Comparison of ENCODE assay signal across 16 cellular contexts in the genomic region with DNA sequence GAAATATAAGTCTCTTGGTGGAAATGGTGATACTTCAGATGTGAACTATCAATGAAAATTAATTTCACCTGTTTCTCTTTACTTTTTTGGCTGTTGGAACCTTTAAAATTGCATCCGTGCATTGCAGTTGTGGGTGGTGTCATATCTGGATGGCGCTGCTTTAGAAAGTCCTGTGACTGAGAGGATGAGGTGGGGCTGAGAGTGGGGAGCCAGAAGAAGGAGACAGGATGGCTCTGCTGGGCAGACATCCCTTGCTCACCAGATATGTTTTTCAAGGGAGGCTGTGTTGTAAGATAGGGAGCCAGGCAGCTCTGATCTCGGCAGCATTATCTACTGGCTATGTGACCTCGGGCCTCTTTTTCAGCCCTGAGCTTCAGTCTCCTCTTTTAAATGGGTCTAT. TPM values are rescaled to one million over a fixed set of nuclear protein-coding genes. Genes with fewer than 3 reads are reported as not detected.
DNase-seq lines count a peak whose midpoint lies in the region; ATAC-seq and TF ChIP-seq lines count a peak whose summit lies in the region.
"Had no signal": no experiment of that assay in that cellular context is flagged by ENCODE, and none has a peak within 500 bp of the region (broad histone marks: within the 10 kb centered on the region; RNA-seq: fewer than 3 reads in every experiment).

No MANE protein-coding gene starts in this region.

- H3K27ac ChIP-seq in prostate gland, result no peak overlapping the region
- H3K27ac ChIP-seq: 22Rv1 had no signal

- peaks cover 83% of the 10 kb centered on the region for H3K4me1 Mint-ChIP-seq in activated CD4-positive, alpha-beta T cell treated with anti-CD3 and anti-CD28 coated beads for 36 hours
- peaks cover 82% of the 10 kb centered on the region for H3K4me1 Mint-ChIP-seq in T-helper 1 cell treated with Interleukin-12 subunit alpha and Interleukin-12 subunit beta and Interleukin-4 antibody, amounts not matched to agents 30 μg/mL and 1 μg/mL, for 36 hours (ENCODE audit: low read depth)
- peaks cover 65 to 67% of the 10 kb centered on the region in 2 donors for H3K4me1 Mint-ChIP-seq in effector memory CD8-positive, alpha-beta T cell (ENCODE audit: low read depth in 2 of 2)

- CTCF ChIA-PET in activated CD4-positive, alpha-beta T cell treated with anti-CD3 and anti-CD28 coated beads for 36 hours (lab: Charles Lee), result interaction anchor here (0.6 to 1.7 kb wide), 8 partner anchors 11 to 47 kb away, joined by 3 to 15 read pairs (median 4); partner anchors contain the start of gene ASB2

- no peaks in the 10 kb centered on the region for H3K4me1 ChIP-seq in prostate gland (replicated peaks)

- no peak overlapping the region for H3K4me3 ChIP-seq in foreskin fibroblast (ENCODE audit: low read depth in 1 of 2, low read length in 2 of 2)
- no peak overlapping the region for H3K4me3 ChIP-seq in prostate gland
- H3K4me3 ChIP-seq: adrenal gland, coronary artery had no signal

- peaks cover 6% of the 10 kb centered on the region for H3K9me3 Mint-ChIP-seq in activated CD4-positive, alpha-beta T cell treated with anti-CD3 and anti-CD28 coated beads for 36 hours (ENCODE audit: low read depth)
- H3K9me3 Mint-ChIP-seq in T-helper 1 cell treated with Interleukin-12 subunit alpha and Interleukin-12 subunit beta and Interleukin-4 antibody, amounts not matched to agents 30 μg/mL and 1 μg/mL, for 36 hours, result peaks cover 13% of the 10 kb centered on the region
- H3K9me3 Mint-ChIP-seq in effector memory CD8-positive, alpha-beta T cell, result peaks cover 4 to 10% of the 10 kb centered on the region in 2 donors

- DNase-seq in activated CD4-positive, alpha-beta T cell treated with anti-CD3 and anti-CD28 coated beads for 36 hours, result no peak
- DNase-seq in activated CD4-positive, alpha-beta T cell treated with anti-CD3 and anti-CD28 coated beads, Interleukin-2, amount 50 U/mL, for 4 hours, result no peak
- DNase-seq in effector memory CD8-positive, alpha-beta T cell, result no peak
- peak; percentile 30 for DNase-seq in stimulated activated CD8-positive, alpha-beta memory T cell treated with anti-CD3 and anti-CD28 coated beads, Interleukin-4, amount 100 ng/mL, for 48 hours
- DNase-seq in foreskin fibroblast, result no peak
- DNase-seq in prostate gland (ENCODE audit: low spot score), result no peak
- no peak for DNase-seq in NCI-H1436 treated with DMSO at 0.1 percent for 48 hours (lab: John Stamatoyannopoulos, UW)
- DNase-seq: adrenal gland, midbrain, OCI-M1 had no signal

- no peaks in the 10 kb centered on the region for H3K9me3 ChIP-seq in prostate gland
- H3K9me3 ChIP-seq: adrenal gland had no signal

- peak overlapping the region; percentile 95 for H3K27ac Mint-ChIP-seq in activated CD4-positive, alpha-beta T cell treated with anti-CD3 and anti-CD28 coated beads for 36 hours
- peak overlapping the region; percentile 99 for H3K27ac Mint-ChIP-seq in T-helper 1 cell treated with Interleukin-12 subunit alpha and Interleukin-12 subunit beta and Interleukin-4 antibody, amounts not matched to agents 30 μg/mL and 1 μg/mL, for 36 hours
- peak overlapping the region; percentile 97 to 100 for H3K27ac Mint-ChIP-seq in effector memory CD8-positive, alpha-beta T cell

- WGBS in prostate gland, result 79% methylated on average over 4 of the region's 4 CpGs

- H3K27me3 Mint-ChIP-seq in activated CD4-positive, alpha-beta T cell treated with anti-CD3 and anti-CD28 coated beads for 36 hours, result no peaks in the 10 kb centered on the region
- no peaks in the 10 kb centered on the region for H3K27me3 Mint-ChIP-seq in T-helper 1 cell treated with Interleukin-12 subunit alpha and Interleukin-12 subunit beta and Interleukin-4 antibody, amounts not matched to agents 30 μg/mL and 1 μg/mL, for 36 hours (ENCODE audit: low read depth)
- H3K27me3 Mint-ChIP-seq in effector memory CD8-positive, alpha-beta T cell, result no peaks in the 10 kb centered on the region

- peaks cover 16% of the 10 kb centered on the region for H3K36me3 Mint-ChIP-seq in activated CD4-positive, alpha-beta T cell treated with anti-CD3 and anti-CD28 coated beads for 36 hours (ENCODE audit: low read depth)
- H3K36me3 Mint-ChIP-seq in T-helper 1 cell treated with Interleukin-12 subunit alpha and Interleukin-12 subunit beta and Interleukin-4 antibody, amounts not matched to agents 30 μg/mL and 1 μg/mL, for 36 hours (ENCODE audit: low read depth), result peaks cover 37% of the 10 kb centered on the region
- peaks cover 26% of the 10 kb centered on the region for H3K36me3 Mint-ChIP-seq in effector memory CD8-positive, alpha-beta T cell (ENCODE audit: insufficient read depth)

- ATAC-seq in activated CD4-positive, alpha-beta T cell treated with anti-CD3 and anti-CD28 coated beads for 36 hours, result no peak
- no peak for ATAC-seq in effector memory CD8-positive, alpha-beta T cell (replicated peaks)
- ATAC-seq: HCT116 had no signal

- TF ChIP-seq CTCF in foreskin fibroblast (IDR thresholded peaks at IDR 0.05; ENCODE audit: low read depth, low read length), result no peak
- no peak for TF ChIP-seq CTCF in prostate gland (IDR thresholded peaks at IDR 0.05)

- POLR2A ChIA-PET in activated CD4-positive, alpha-beta T cell treated with anti-CD3 and anti-CD28 coated beads for 36 hours (lab: Charles Lee), result interaction anchor here (0.7 to 1.5 kb wide), 4 partner anchors 8 to 19 kb away, joined by 3 to 7 read pairs (median 4); no protein-coding TSS in a partner anchor

- intact Hi-C loops in activated CD4-positive, alpha-beta T cell treated with anti-CD3 and anti-CD28 coated beads for 36 hours (cut with DNase I, micrococcal nuclease), result loop anchor here (1.0 to 10.0 kb wide), 6 partner anchors 8 to 1191 kb away; partner anchors contain the start of genes DICER1 (in 1 of the 2) and PPP4R4 (in 1 of the 2)
- intact Hi-C loops in prostate gland (cut with DNase I), result no loop called here

- H3K27me3 ChIP-seq in prostate gland (replicated peaks; ENCODE audit: insufficient read depth), result no peaks in the 10 kb centered on the region
- H3K27me3 ChIP-seq: adrenal gland had no signal

- H3K36me3 ChIP-seq in prostate gland, result no peaks in the 10 kb centered on the region
- H3K36me3 ChIP-seq: adrenal gland had no signal

- H3K4me3 Mint-ChIP-seq in activated CD4-positive, alpha-beta T cell treated with anti-CD3 and anti-CD28 coated beads for 36 hours, result peak overlapping the region; percentile 39
- peak overlapping the region; percentile 62 for H3K4me3 Mint-ChIP-seq in T-helper 1 cell treated with Interleukin-12 subunit alpha and Interleukin-12 subunit beta and Interleukin-4 antibody, amounts not matched to agents 30 μg/mL and 1 μg/mL, for 36 hours
- peak overlapping the region; percentile 55 to 83 for H3K4me3 Mint-ChIP-seq in effector memory CD8-positive, alpha-beta T cell

- TF ChIP-seq POLR2A in prostate gland (IDR thresholded peaks at IDR 0.05), result no peak

RNA-seq across cellular contexts. Expression of gene ASB2, which starts 12.7 kb away (rescaled TPM):
- total RNA-seq in activated CD4-positive, alpha-beta T cell treated with anti-CD3 and anti-CD28 coated beads for 36 hours, result 10 to 100 TPM; 24.8 to 25.5 TPM
- total RNA-seq in prostate gland, result 10 to 100 TPM; 10.3 to 17.4 TPM

RNA-seq across cellular contexts. Expression of gene CCDC197, which starts 33.4 kb away (rescaled TPM):
- under 1 TPM; 0.34 to 0.53 TPM for total RNA-seq in activated CD4-positive, alpha-beta T cell treated with anti-CD3 and anti-CD28 coated beads for 36 hours
- total RNA-seq in prostate gland, result not detected
- total RNA-seq: adrenal gland, fibroblast of lung, subcutaneous adipose tissue had no signal

RNA-seq across cellular contexts. Expression of gene FAM181A, which starts 36.5 kb away (rescaled TPM):
- not detected for total RNA-seq in activated CD4-positive, alpha-beta T cell treated with anti-CD3 and anti-CD28 coated beads for 36 hours
- 1 to 10 TPM in 1 of 2 donors, not detected in 1; 3.1 TPM for total RNA-seq in prostate gland
- total RNA-seq: adrenal gland, fibroblast of lung, subcutaneous adipose tissue had no signal
